24 cellular contexts compared by ENCODE assay signal in genomic region chr9:95764490-95764889, GRCh38.
A peak's percentile ranks its signal among the peaks of the same experiment; 100 is the strongest.
DNase-seq lines count a peak whose midpoint lies in the region; ATAC-seq, FAIRE-seq and TF ChIP-seq lines count a peak whose summit lies in the region.
"Had no signal": no experiment of that assay in that cellular context is flagged by ENCODE, and none has a peak within 500 bp of the region (broad histone marks: within the 10 kb centered on the region; RNA-seq: fewer than 3 reads in every experiment).

No MANE protein-coding gene starts in this region.

- no peak for TF ChIP-seq RAD21 in HepG2 (CRISPR knock-in tag; IDR thresholded peaks at IDR 0.05)

- H3K27me3 Mint-ChIP-seq in nephron (ENCODE audit: low read depth) (no peaks in the 10 kb centered on the region), endothelial cell (ENCODE audit: unreplicated experiment) (peaks cover 5% of the 10 kb centered on the region), glutamatergic neuron (ENCODE audit: unreplicated experiment) (peaks cover 3% of the 10 kb centered on the region)

- H3K27ac ChIP-seq in HepG2 (ENCODE audit: extremely low read length, insufficient read depth, low read length) (no peak overlapping the region), right lobe of liver (no peak overlapping the region), vagina (no peak overlapping the region)
- H3K27ac ChIP-seq: C4-2B, lower lobe of right lung had no signal

- H3K9me3 Mint-ChIP-seq in nephron (no peaks in the 10 kb centered on the region), endothelial cell (ENCODE audit: unreplicated experiment) (no peaks in the 10 kb centered on the region), glutamatergic neuron (ENCODE audit: unreplicated experiment) (peaks cover 4% of the 10 kb centered on the region)

- no peaks in the 10 kb centered on the region for H3K9me3 ChIP-seq in HepG2 (ENCODE audit: low read length)
- no peaks in the 10 kb centered on the region for H3K9me3 ChIP-seq in right lobe of liver
- H3K9me3 ChIP-seq in vagina: no peaks in the 10 kb centered on the region
- H3K9me3 ChIP-seq: lower lobe of right lung, SK-N-SH had no signal

- H3K4me3 Mint-ChIP-seq in nephron: peak overlapping the region in 1 of 3 experiments; percentile 19
- no peak overlapping the region for H3K4me3 Mint-ChIP-seq in endothelial cell (ENCODE audit: unreplicated experiment)
- no peak overlapping the region for H3K4me3 Mint-ChIP-seq in glutamatergic neuron (ENCODE audit: unreplicated experiment)
- H3K4me3 Mint-ChIP-seq: activated CD8-positive, alpha-beta T cell treated with anti-CD3 and anti-CD28 coated beads for 36 hours had no signal

- H3K27me3 ChIP-seq in HepG2 (ENCODE audit: control insufficient read depth in 1 of 2, insufficient read depth in 2 of 2, low read length in 2 of 2) (no peaks in the 10 kb centered on the region), right lobe of liver (no peaks in the 10 kb centered on the region), vagina (no peaks in the 10 kb centered on the region)

- H3K9ac ChIP-seq in HepG2 (ENCODE audit: insufficient read depth, low read depth, low read length): peak overlapping the region; percentile 37; the same call in 1 of the 2 replicates
- H3K9ac ChIP-seq: SK-N-SH had no signal

- TF ChIP-seq EP300 in HepG2 (IDR thresholded peaks at IDR 0.05; ENCODE audit: low read depth in 2 of 2, low read length in 2 of 2) (no peak), HepG2 (CRISPR knock-in tag; IDR thresholded peaks at IDR 0.05; ENCODE audit: borderline replicate concordance) (no peak)

- H3K79me2 ChIP-seq in HepG2 (ENCODE audit: insufficient read depth, low read length): no peaks in the 10 kb centered on the region

- H3K4me1 Mint-ChIP-seq in nephron (peaks cover 38% of the 10 kb centered on the region), endothelial cell (ENCODE audit: unreplicated experiment) (peaks cover 3% of the 10 kb centered on the region), glutamatergic neuron (ENCODE audit: low read depth, unreplicated experiment) (peaks cover 7% of the 10 kb centered on the region)

- H3K27ac Mint-ChIP-seq in nephron (peak overlapping the region; percentile 58 to 97 (median 96)), endothelial cell (ENCODE audit: unreplicated experiment) (no peak overlapping the region), glutamatergic neuron (ENCODE audit: unreplicated experiment) (no peak overlapping the region)
- H3K27ac Mint-ChIP-seq: activated CD8-positive, alpha-beta T cell treated with anti-CD3 and anti-CD28 coated beads for 36 hours had no signal

- intact Hi-C loops in HepG2 (cut with micrococcal nuclease; ENCODE audit: unreplicated experiment): no loop called here
- intact Hi-C loops in right lobe of liver (cut with DNase I): no loop called here
- intact Hi-C loops in vagina (cut with DNase I): no loop called here

- TF ChIP-seq CTCF in HepG2 (CRISPR knock-in tag; IDR thresholded peaks at IDR 0.05) (no peak), right lobe of liver (IDR thresholded peaks at IDR 0.05) (no peak), nephron (IDR thresholded peaks at IDR 0.05; ENCODE audit: unreplicated experiment in 3 of 3) (no peak), vagina (IDR thresholded peaks at IDR 0.05) (no peak), endothelial cell (IDR thresholded peaks at IDR 0.05; ENCODE audit: unreplicated experiment) (no peak), glutamatergic neuron (IDR thresholded peaks at IDR 0.05; ENCODE audit: partially characterized antibody, unreplicated experiment) (no peak)

- CTCF ChIA-PET in HepG2 (lab: Yijun Ruan, JAX; ENCODE audit: low intra/inter-chr PET ratio, low total read pairs): no interaction called here

- 1% methylated on average over 7 of the region's 7 CpGs for WGBS in HepG2 (ENCODE audit: low lambda C conversion rate)
- WGBS in right lobe of liver (ENCODE audit: insufficient coverage, low coverage, low lambda C conversion rate, missing lambda C conversion rate): 31% methylated on average over 6 of the region's 7 CpGs

- FAIRE-seq in HepG2 (lab: Jason Lieb, UNC): no peak
- FAIRE-seq: D721Med, G401.6, H54 had no signal

- peak overlapping the region; percentile 94 for H3K4me2 ChIP-seq in HepG2 (ENCODE audit: low read depth, low read length)
- H3K4me2 ChIP-seq: SK-N-SH had no signal

- H3K4me3 ChIP-seq in HepG2 (replicated peaks in 1 of 3; ENCODE audit: insufficient read depth in 1 of 3, low read depth in 2 of 3, low read length in 3 of 3) (peak overlapping the region; percentile 31 to 49 (median 44); a peak in 4 of 6 replicates), right lobe of liver (no peak overlapping the region), vagina (peak overlapping the region; percentile 15 to 26)

- no peak for TF ChIP-seq POLR2A in HepG2 (IDR thresholded peaks at IDR 0.05; ENCODE audit: insufficient read depth in 1 of 2, low read depth in 2 of 2, low read length in 2 of 2)
- TF ChIP-seq POLR2A in right lobe of liver (IDR thresholded peaks at IDR 0.05): no peak
- TF ChIP-seq POLR2A in vagina (IDR thresholded peaks at IDR 0.05): no peak

- H2AFZ ChIP-seq in HepG2 (ENCODE audit: low read length): peak overlapping the region; percentile 34

- POLR2A ChIA-PET in HepG2 (lab: Yijun Ruan, JAX): no interaction called here

- no peak for DNase-seq in HepG2 (ENCODE audit: low spot score)
- DNase-seq in right lobe of liver: no peak
- peak; percentile 36 for DNase-seq in SW480 (ENCODE audit: low spot score)
- no peak for DNase-seq in vagina (ENCODE audit: extremely low spot score in 2 of 2)
- DNase-seq in endothelial cell (ENCODE audit: low spot score): no peak
- no peak for DNase-seq in glutamatergic neuron
- DNase-seq: ACHN; activated CD8-positive, alpha-beta T cell treated with anti-CD3 and anti-CD28 coated beads for 36 hours; activated gamma-delta T cell treated with Interleukin-2 at 50 U/mL for 16 hours; cortex of kidney; hypothalamus; islet precursor cell; lower lobe of right lung; NCI-H1048; NCI-H2029 treated with DMSO at 0.1 percent for 48 hours; NCI-H774; SK-N-SH; T-helper 9 cell had no signal

- no TSS peak for BruUV-seq in HepG2 (replicated peaks; lab: Mats Ljungman, UMichigan)

- H3K4me1 ChIP-seq in HepG2 (ENCODE audit: insufficient read depth, low read length) (peaks cover 21% of the 10 kb centered on the region), right lobe of liver (no peaks in the 10 kb centered on the region), vagina (peaks cover 10% of the 10 kb centered on the region)
- H3K4me1 ChIP-seq: lower lobe of right lung had no signal

- in situ Hi-C loops in HepG2 (cut with HindIII; ENCODE audit: extremely low pct_ligation_motif_present, low pct_unique_long_range_greater_than_20kb): no loop called here

- ATAC-seq in HepG2 (peak; percentile 60), right lobe of liver (no peak), GM18867 (IDR thresholded peaks at IDR 0.05; ENCODE audit: unreplicated experiment) (no peak)
- ATAC-seq: activated CD8-positive, alpha-beta T cell treated with anti-CD3 and anti-CD28 coated beads for 36 hours; lower lobe of right lung had no signal

- no peaks in the 10 kb centered on the region for H3K36me3 Mint-ChIP-seq in nephron (ENCODE audit: low read depth)
- H3K36me3 Mint-ChIP-seq in endothelial cell (ENCODE audit: low read depth, unreplicated experiment): no peaks in the 10 kb centered on the region
- H3K36me3 Mint-ChIP-seq in glutamatergic neuron (ENCODE audit: unreplicated experiment): no peaks in the 10 kb centered on the region

- H4K20me1 ChIP-seq in HepG2 (ENCODE audit: insufficient read depth, low read length): no peaks in the 10 kb centered on the region

- H3K36me3 ChIP-seq in HepG2 (replicated peaks in 1 of 2; ENCODE audit: control insufficient read depth in 1 of 2, insufficient read depth in 2 of 2, low read length in 2 of 2): no peaks in the 10 kb centered on the region
- H3K36me3 ChIP-seq in right lobe of liver: no peaks in the 10 kb centered on the region
- no peaks in the 10 kb centered on the region for H3K36me3 ChIP-seq in vagina
- H3K36me3 ChIP-seq: lower lobe of right lung had no signal

TF ChIP-seq in HepG2, 621 proteins besides CTCF, POLR2A, EP300 and RAD21:
- TF ChIP-seq CHD2 (IDR thresholded peaks at IDR 0.05; ENCODE audit: low read depth, low read length) (no peak), PATZ1 (CRISPR knock-in tag; IDR thresholded peaks at IDR 0.05) (peak; percentile 10; the same call in 1 of the 2 replicates), UBTF (CRISPR knock-in tag; IDR thresholded peaks at IDR 0.05) (0 out of 2 replicates have a peak, but pooled peaks have one; percentile 15)

Comparison
In these comparisons a context has a peak if more than half of its experiments do, and no peak if none do; other contexts are left out.
1. H3K4me3 ChIP-seq: peak in HepG2 (3 of 3) and vagina (2 of 2); none in right lobe of liver (0 of 3).
2. H3K27ac Mint-ChIP-seq: peak in nephron (3 of 3); none in endothelial cell (single experiment) and glutamatergic neuron (single experiment).